8 cellular contexts compared by ENCODE assay signal in the genomic region with DNA sequence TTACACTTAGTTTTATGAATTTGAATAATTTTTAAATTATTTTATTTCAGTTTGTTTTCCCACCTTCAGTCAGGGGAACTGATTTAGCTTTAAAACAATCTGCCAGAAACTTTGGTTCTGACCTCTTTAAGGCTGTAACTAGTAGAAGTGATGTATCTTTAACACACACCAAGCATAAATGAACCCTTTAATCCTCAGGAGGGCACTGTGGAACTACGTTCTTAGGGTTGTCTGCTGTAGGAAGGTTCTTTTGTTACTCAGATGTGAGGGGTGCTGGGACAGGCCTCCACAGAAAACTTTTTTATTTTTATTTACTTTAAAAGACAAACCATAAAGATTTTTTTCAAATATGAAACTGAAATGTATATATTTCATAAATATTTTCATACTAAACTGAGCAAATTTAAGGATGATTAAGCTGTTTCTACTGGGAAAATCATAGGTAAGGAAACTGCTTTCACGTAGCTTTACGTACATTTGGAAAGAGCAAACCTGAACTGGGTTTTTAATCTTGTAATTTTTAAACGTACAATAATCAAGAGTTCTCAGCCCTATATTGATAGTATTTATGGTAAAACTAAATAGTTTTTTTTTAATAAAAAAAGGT. TPM values are rescaled to one million over a fixed set of nuclear protein-coding genes. Genes with fewer than 3 reads are reported as not detected.
DNase-seq lines count a peak whose midpoint lies in the region; ATAC-seq, FAIRE-seq and TF ChIP-seq lines count a peak whose summit lies in the region.

No MANE protein-coding gene starts in this region.

- ATAC-seq in HG02610 (IDR thresholded peaks at IDR 0.05; ENCODE audit: unreplicated experiment) = peak; percentile 63

- H3K9me3 ChIP-seq in kidney (ENCODE audit: control insufficient read depth in 1 of 2, low read length in 2 of 2) (no peaks in the 10 kb centered on the region), tibial artery (no peaks in the 10 kb centered on the region)

- H3K36me3 ChIP-seq in kidney (ENCODE audit: control insufficient read depth in 1 of 2, insufficient read depth in 2 of 2, low read length in 2 of 2) = peaks cover 0 to 5% of the 10 kb centered on the region in 2 donors
- H3K36me3 ChIP-seq in tibial artery = peaks cover 12 to 37% (median 22%) of the 10 kb centered on the region in 3 donors

- H3K27ac ChIP-seq in kidney (ENCODE audit: low read depth in 2 of 2, low read length in 2 of 2) = no peak overlapping the region
- peak overlapping the region in 1 of 2 donors; percentile 91 for H3K27ac ChIP-seq in tibial artery

- FAIRE-seq in kidney (lab: Jason Lieb, UNC) = peak; percentile 97

- in situ Hi-C loops in astrocyte of the spinal cord (cut with HindIII; ENCODE audit: low sequenced_read_pairs) = no loop called here

- intact Hi-C loops in kidney (cut with DNase I) = no loop called here
- intact Hi-C loops in tibial artery (cut with DNase I; ENCODE audit: low total_unique reads) = loop anchor here (10.0 kb wide), 1 partner anchor 199 kb away; a partner anchor contains a TSS

- TF ChIP-seq CTCF in astrocyte of the spinal cord (IDR thresholded peaks at IDR 0.05; ENCODE audit: low read depth, low read length) = peak; percentile 49
- TF ChIP-seq CTCF in kidney (IDR thresholded peaks at IDR 0.05; ENCODE audit: borderline replicate concordance, extremely low read depth, insufficient read depth) = peak; percentile 51
- peak; percentile 57 to 65 for TF ChIP-seq CTCF in tibial artery (IDR thresholded peaks at IDR 0.05)

- peaks cover 0 to 9% of the 10 kb centered on the region in 2 donors for H3K4me1 ChIP-seq in kidney (ENCODE audit: control insufficient read depth in 1 of 2, insufficient read depth in 1 of 2, low read depth in 1 of 2, low read length in 2 of 2)
- H3K4me1 ChIP-seq in tibial artery = peaks cover 0 to 31% (median 14%) of the 10 kb centered on the region in 4 donors

- DNase-seq in EL = peak; percentile 75
- DNase-seq in NCI-H2171 treated with DMSO at 0.1 percent for 48 hours (lab: John Stamatoyannopoulos, UW) = peak; percentile 80
- peak; percentile 81 for DNase-seq in astrocyte of the spinal cord (ENCODE audit: low read depth, low spot score)
- DNase-seq in kidney = no peak
- DNase-seq in tibial artery = peak in 1 of 2 donors; percentile 35
- no peak for DNase-seq in NCI-H187 treated with DMSO at 0.1 percent for 48 hours (lab: John Stamatoyannopoulos, UW)
- DNase-seq in stimulated activated CD4-positive, alpha-beta T cell treated with anti-CD3 and anti-CD28 coated beads, Interleukin-15, amount 100 ng/mL, for 24 hours = no peak

- H3K9ac ChIP-seq in kidney (ENCODE audit: low read length in 2 of 2) = no peak overlapping the region

- H3K4me3 ChIP-seq in astrocyte of the spinal cord (ENCODE audit: low read depth, low read length) (no peak overlapping the region), kidney (ENCODE audit: low read length in 2 of 2) (no peak overlapping the region), tibial artery (no peak overlapping the region)

- H3K27me3 ChIP-seq in tibial artery = no peaks in the 10 kb centered on the region

RNA-seq across cellular contexts. Expression of a gene that starts 5.3 kb away (rescaled TPM):
- total RNA-seq in kidney = 69.4 TPM
- 13.5 TPM for polyA plus RNA-seq in kidney (ENCODE audit: insufficient read depth, low read depth, low replicate concordance)

Comparison
In these comparisons a context has a peak if more than half of its experiments do, and no peak if none do; other contexts are left out.
1. DNase-seq: peak in EL (single experiment), NCI-H2171 treated with DMSO at 0.1 percent for 48 hours (single experiment) and astrocyte of the spinal cord (single experiment); none in kidney (single experiment), NCI-H187 treated with DMSO at 0.1 percent for 48 hours (single experiment) and stimulated activated CD4-positive, alpha-beta T cell treated with anti-CD3 and anti-CD28 coated beads, Interleukin-15, amount 100 ng/mL, for 24 hours (single experiment).
2. Peak in every context shown above with its lines, with median percentiles within 50 percentile points of each other: CTCF ChIP-seq.